In the genomic region with DNA sequence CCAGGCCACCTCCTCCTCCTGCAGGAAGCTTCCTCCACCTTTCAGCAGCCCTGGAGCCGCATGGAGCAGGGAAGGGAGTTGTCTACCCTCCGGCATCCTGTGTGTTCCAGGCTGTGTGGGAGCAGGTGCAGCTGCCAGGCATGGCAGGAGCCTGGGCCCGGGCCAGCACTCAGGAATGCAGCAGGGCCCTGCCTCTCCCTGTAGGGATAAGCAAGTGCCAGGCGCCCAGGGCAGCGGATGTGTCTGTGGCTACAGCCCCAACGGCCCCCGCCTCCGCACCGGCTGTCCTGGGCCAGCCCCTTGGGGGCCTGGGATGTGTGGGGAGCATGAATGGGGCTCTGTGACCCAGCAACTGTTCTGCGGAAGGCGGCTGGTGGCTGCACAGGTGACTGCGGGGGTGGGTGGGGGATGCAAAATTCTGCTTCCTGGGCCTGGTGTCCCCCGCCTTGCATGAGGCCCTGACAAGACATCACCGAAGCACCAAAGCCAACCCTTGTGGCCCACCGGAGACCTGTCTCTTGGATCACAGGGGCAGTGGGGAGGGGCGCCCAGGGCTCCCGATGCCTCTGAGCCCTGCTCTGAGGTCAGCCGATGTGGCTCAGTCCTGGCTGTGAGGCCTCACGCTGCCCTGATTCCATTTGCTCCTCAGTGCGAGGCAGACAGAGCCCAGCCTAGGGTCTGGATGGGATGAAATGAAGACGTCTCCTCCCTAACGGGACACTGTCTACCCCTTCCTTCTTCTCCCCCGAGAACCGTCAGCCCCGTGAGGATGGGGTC, we compare ENCODE assay signal across 11 cellular contexts. TPM values are rescaled to one million over a fixed set of nuclear protein-coding genes. Genes with fewer than 3 reads are reported as not detected.
DNase-seq lines count a peak whose midpoint lies in the region; ATAC-seq and TF ChIP-seq lines count a peak whose summit lies in the region.
"Had no signal": no experiment of that assay in that cellular context is flagged by ENCODE, and none has a peak within 500 bp of the region (broad histone marks: within the 10 kb centered on the region; RNA-seq: fewer than 3 reads in every experiment).

No MANE protein-coding gene starts in this region.

- 48 to 53% (median 50%) methylated on average over 15 to 25 of the region's 25 CpGs for WGBS in heart left ventricle, 4 donors

- H3K27ac ChIP-seq in Peyer's patch (peak overlapping the region in 1 of 4 donors; percentile 51), heart left ventricle (peak overlapping the region in 11 of 12 donors; percentile 27 to 98 (median 90)), WERI-Rb-1 (no peak overlapping the region), osteoblast (ENCODE audit: low read depth, low read length) (no peak overlapping the region)

- TF ChIP-seq POLR2A in Peyer's patch (IDR thresholded peaks at IDR 0.05) (no peak), heart left ventricle (IDR thresholded peaks at IDR 0.05) (no peak)

- POLR2A ChIA-PET in GM10248 (lab: Yijun Ruan, JAX): no interaction called here

- H2AFZ ChIP-seq in osteoblast (ENCODE audit: low read length): no peak overlapping the region

- H3K9me3 ChIP-seq in Peyer's patch (no peaks in the 10 kb centered on the region), heart left ventricle (no peaks in the 10 kb centered on the region), WERI-Rb-1 (ENCODE audit: severe bottlenecking) (no peaks in the 10 kb centered on the region), osteoblast (ENCODE audit: low read depth, low read length) (no peaks in the 10 kb centered on the region)

- CTCF ChIA-PET in GM10248 (lab: Yijun Ruan, JAX): interaction anchor here (1.1 to 2.4 kb wide), 2 partner anchors 19 to 113 kb away, joined by 4 to 9 read pairs; no protein-coding TSS in a partner anchor

- no peak overlapping the region for H3K4me3 ChIP-seq in Peyer's patch
- no peak overlapping the region for H3K4me3 ChIP-seq in heart left ventricle
- no peak overlapping the region for H3K4me3 ChIP-seq in skeletal muscle cell (ENCODE audit: low read depth, low read length)
- no peak overlapping the region for H3K4me3 ChIP-seq in WERI-Rb-1 (ENCODE audit: low read depth, low read length)
- H3K4me3 ChIP-seq in osteoblast (ENCODE audit: insufficient read depth, low read length): no peak overlapping the region

- DNase-seq in Peyer's patch: peak; percentile 53 to 67 (median 58)
- DNase-seq in heart left ventricle: peak; percentile 79 to 91 (median 86)
- peak; percentile 49 for DNase-seq in skeletal muscle cell (ENCODE audit: low read depth)
- no peak for DNase-seq in WERI-Rb-1
- no peak for DNase-seq in osteoblast (ENCODE audit: insufficient read length, low spot score, missing footprints)
- no peak for DNase-seq in GM10248 (ENCODE audit: extremely low spot score)
- DNase-seq: effector CD8-positive, alpha-beta T cell; GF-D8 had no signal

- no peaks in the 10 kb centered on the region for H3K79me2 ChIP-seq in osteoblast (ENCODE audit: insufficient read depth, low read length)

- no peak overlapping the region for H3K4me2 ChIP-seq in osteoblast (ENCODE audit: insufficient read depth, low read length)

- intact Hi-C loops in heart left ventricle (cut with DNase I): loop anchor here in 3 of 10 donors (2.0 kb wide), 2 partner anchors 21 to 23 kb away; no protein-coding TSS in a partner anchor

- H3K27me3 ChIP-seq in Peyer's patch (peaks cover 0 to 19% of the 10 kb centered on the region in 2 donors), heart left ventricle (peaks cover 0 to 24% (median 9%) of the 10 kb centered on the region in 9 donors), WERI-Rb-1 (ENCODE audit: insufficient read depth, low read depth, severe bottlenecking) (no peaks in the 10 kb centered on the region), osteoblast (ENCODE audit: insufficient read depth, low read length) (peaks cover 42% of the 10 kb centered on the region)

- TF ChIP-seq CTCF in Peyer's patch (IDR thresholded peaks at IDR 0.05) (no peak), heart left ventricle (IDR thresholded peaks at IDR 0.05) (no peak), WERI-Rb-1 (IDR thresholded peaks at IDR 0.05; ENCODE audit: low read depth, low read length) (no peak), osteoblast (IDR thresholded peaks at IDR 0.05; ENCODE audit: extremely low read depth, low read depth, low read length) (no peak), GM10248 (IDR thresholded peaks at IDR 0.05; ENCODE audit: control extremely low read depth, extremely low read depth, low read depth, missing control alignments) (no peak)

- H3K36me3 ChIP-seq in Peyer's patch (no peaks in the 10 kb centered on the region), heart left ventricle (no peaks in the 10 kb centered on the region), WERI-Rb-1 (no peaks in the 10 kb centered on the region), osteoblast (ENCODE audit: insufficient read depth, low read length) (no peaks in the 10 kb centered on the region)

- no peaks in the 10 kb centered on the region for H4K20me1 ChIP-seq in osteoblast (ENCODE audit: insufficient read depth, low read length)

- ATAC-seq in GM19372 (IDR thresholded peaks at IDR 0.05; ENCODE audit: low read depth, unreplicated experiment) (peak; percentile 54), heart left ventricle (peak; percentile 74 to 90 (median 81)), GM21360 (IDR thresholded peaks at IDR 0.05; ENCODE audit: unreplicated experiment) (no peak)

- H3K4me1 ChIP-seq in Peyer's patch (peaks cover 0 to 14% (median 7%) of the 10 kb centered on the region in 4 donors), heart left ventricle (peaks cover 0 to 46% (median 14%) of the 10 kb centered on the region in 12 donors), osteoblast (ENCODE audit: insufficient read depth, low read length) (no peaks in the 10 kb centered on the region)

RNA-seq across cellular contexts. Expression of a gene that starts 1.4 kb away (rescaled TPM):
- total RNA-seq in Peyer's patch (1 to 10 TPM in 2 of 4 donors, under 1 TPM in 1, not detected in 1; 0.53 to 5.7 (median 4.1) TPM), heart left ventricle (10 to 100 TPM; 27.7 to 75.1 (median 39.7) TPM), osteoblast (not detected in 2 replicates)
- 10 to 100 TPM; 59.1 to 89.5 TPM for polyA plus RNA-seq in heart left ventricle

RNA-seq across cellular contexts. Expression of a gene that starts 19.9 kb away (rescaled TPM):
- not detected for total RNA-seq in Peyer's patch
- total RNA-seq in heart left ventricle: under 1 TPM in 5 of 9 donors, not detected in 4; 0.19 to 0.65 (median 0.47) TPM
- polyA plus RNA-seq in heart left ventricle: under 1 TPM; 0.11 to 0.73 TPM
- total RNA-seq in osteoblast: not detected in 2 replicates
- total RNA-seq: mononuclear cell had no signal

Comparison
In these comparisons a context has a peak if more than half of its experiments do, and no peak if none do; other contexts are left out.
1. DNase-seq: peak in Peyer's patch (3 of 3), heart left ventricle (5 of 5) and skeletal muscle cell (single experiment); none in WERI-Rb-1 (single experiment), osteoblast (single experiment) and GM10248 (single experiment).
2. H3K27ac ChIP-seq: peak in heart left ventricle (11 of 12); none in WERI-Rb-1 (single experiment) and osteoblast (single experiment).
3. RNA of a gene that starts 1.4 kb away (total RNA-seq): 27.7 to 75.1 TPM in heart left ventricle; 0.53 to 5.7 TPM in Peyer's patch and not detected in osteoblast; every median in the first group is over 4 times any median in the second.